In genomic region chr1:234458352-234459027, GRCh38 we compare ENCODE assay signal across 20 cellular contexts. TPM values are rescaled to one million over a fixed set of nuclear protein-coding genes. Genes with fewer than 3 reads are reported as not detected.
A peak's percentile ranks its signal among the peaks of the same experiment; 100 is the strongest.
DNase-seq lines count a peak whose midpoint lies in the region; ATAC-seq and TF ChIP-seq lines count a peak whose summit lies in the region.
"Had no signal": no experiment of that assay in that cellular context is flagged by ENCODE, and none has a peak within 500 bp of the region (broad histone marks: within the 10 kb centered on the region; RNA-seq: fewer than 3 reads in every experiment).

No MANE protein-coding gene starts in this region.

- CTCF ChIA-PET in HEK293 (lab: Yijun Ruan, JAX) (interaction anchor here (0.6 to 1.2 kb wide), 3 partner anchors 9 to 752 kb away, joined by 3 to 4 read pairs (median 3); no protein-coding TSS in a partner anchor), HEK293T (lab: Yijun Ruan, JAX) (interaction anchor here (0.6 to 0.7 kb wide), 2 partner anchors 148 to 635 kb away, joined by 3 read pairs; no protein-coding TSS in a partner anchor)

- peaks cover 41 to 73% of the 10 kb centered on the region in 2 experiments for H3K36me3 ChIP-seq in HEK293 (ENCODE audit: control insufficient read depth in 2 of 2, insufficient read depth in 1 of 2, low read length in 2 of 2)
- H3K36me3 ChIP-seq in mucosa of descending colon (ENCODE audit: low read depth) = no peaks in the 10 kb centered on the region

- intact Hi-C loops in mucosa of descending colon (cut with DNase I, micrococcal nuclease) = no loop called here

- H3K4me3 ChIP-seq in HEK293 (ENCODE audit: low read depth, low read length) = no peak overlapping the region
- H3K4me3 ChIP-seq in mucosa of descending colon = no peak overlapping the region
- H3K4me3 ChIP-seq: cardiac muscle cell, coronary artery, lower lobe of right lung had no signal

- ATAC-seq in mucosa of descending colon = peak; percentile 49
- ATAC-seq: activated CD4-positive, alpha-beta T cell treated with anti-CD3 and anti-CD28 coated beads for 36 hours; lower lobe of right lung had no signal

- H3K9me3 ChIP-seq in HEK293 (ENCODE audit: control insufficient read depth, insufficient read depth, low read depth, low read length) (no peaks in the 10 kb centered on the region), mucosa of descending colon (no peaks in the 10 kb centered on the region)
- H3K9me3 ChIP-seq: lower lobe of right lung had no signal

- TF ChIP-seq CTCF in HEK293 (tag by site-specific recombination; IDR thresholded peaks at IDR 0.05) (no peak), VCaP (conservative IDR thresholded peaks at IDR 0.05) (no peak), mucosa of descending colon (IDR thresholded peaks at IDR 0.05) (no peak)

- H3K4me1 ChIP-seq in HEK293 (ENCODE audit: control insufficient read depth, insufficient read depth, low read length) (peaks cover 11% of the 10 kb centered on the region), mucosa of descending colon (ENCODE audit: low read depth) (no peaks in the 10 kb centered on the region)
- H3K4me1 ChIP-seq: lower lobe of right lung, parathyroid adenoma had no signal

- DNase-seq in COLO829 (ENCODE audit: low spot score) = peak; percentile 31
- no peak for DNase-seq in mucosa of descending colon
- no peak for DNase-seq in NCI-H748 (lab: John Stamatoyannopoulos, UW; ENCODE audit: unreplicated experiment)
- DNase-seq in HEK293T (ENCODE audit: extremely low spot score) = no peak
- no peak for DNase-seq in putamen (ENCODE audit: low spot score)
- DNase-seq: activated CD4-positive, alpha-beta T cell treated with anti-CD3 and anti-CD28 coated beads for 36 hours; activated naive CD4-positive, alpha-beta T cell treated with anti-CD3 and anti-CD28 coated beads, Interleukin-2, amount 10 ng/mL, durations not matched to agents 7 days and 5 days; activated T-cell treated with anti-CD3 and anti-CD28 coated beads, Interleukin-2, amount 50 U/mL, for 48 hours; amygdala; CD4-positive, CD25-positive, alpha-beta regulatory T cell; HFFc6; lower lobe of right lung; MV-4-11; NCI-H187 treated with DMSO at 0.1 percent for 48 hours; NCI-H446 had no signal

- H3K27ac ChIP-seq in HEK293 (ENCODE audit: extremely low read depth, low read depth, low read length) (peak overlapping the region; percentile 68), VCaP (peak overlapping the region; percentile 67)
- H3K27ac ChIP-seq: cardiac muscle cell, coronary artery, lower lobe of right lung, parathyroid adenoma had no signal

- POLR2A ChIA-PET in HEK293 (lab: Yijun Ruan, JAX) = no interaction called here
- POLR2A ChIA-PET in HEK293T (lab: Yijun Ruan, JAX) = no interaction called here

TF ChIP-seq in HEK293, 187 proteins besides CTCF, POLR2A, EP300 and RAD21 (continues in another document):
- no peak for TF ChIP-seq ZNF518A (tag by site-specific recombination; conservative IDR thresholded peaks at IDR 0.05; ENCODE audit: low read depth)
- 0 out of 2 replicates have a peak, but pooled peaks have one; percentile 27 for TF ChIP-seq ZNF366 (tag by site-specific recombination; conservative IDR thresholded peaks at IDR 0.05)
- no peak for TF ChIP-seq ZNF776 (tag by site-specific recombination; IDR thresholded peaks at IDR 0.05; ENCODE audit: borderline replicate concordance)
- no peak for TF ChIP-seq ZNF560 (tag by site-specific recombination; IDR thresholded peaks at IDR 0.05; ENCODE audit: borderline replicate concordance)
- TF ChIP-seq PRDM1 (tag by site-specific recombination; IDR thresholded peaks at IDR 0.05) = peak; percentile 42; the same call in 1 of the 2 replicates
- no peak for TF ChIP-seq ZSCAN30 (tag by site-specific recombination; IDR thresholded peaks at IDR 0.05)
- peak; percentile 26; the same call in 1 of the 2 replicates for TF ChIP-seq GLIS2 (tag by site-specific recombination; IDR thresholded peaks at IDR 0.05)
- no peak for TF ChIP-seq ZBTB48 (tag by site-specific recombination; IDR thresholded peaks at IDR 0.05)
- TF ChIP-seq ZNF202 (tag by site-specific recombination; IDR thresholded peaks at IDR 0.05; ENCODE audit: borderline replicate concordance) = no peak

TF ChIP-seq in HEK293T, 16 proteins besides CTCF, POLR2A, EP300 and RAD21:
- TF ChIP-seq FOXM1 (IDR thresholded peaks at IDR 0.05; ENCODE audit: borderline replicate concordance) = no peak
- no peak for TF ChIP-seq CTBP1 (IDR thresholded peaks at IDR 0.05; ENCODE audit: borderline replicate concordance)
- no peak for TF ChIP-seq FOXA1 (IDR thresholded peaks at IDR 0.05)
- TF ChIP-seq L3MBTL2 (conservative IDR thresholded peaks at IDR 0.05) = no peak
- no peak for TF ChIP-seq SUZ12 (IDR thresholded peaks at IDR 0.05)
- no peak for TF ChIP-seq LEF1 (IDR thresholded peaks at IDR 0.05; ENCODE audit: borderline replicate concordance)
- TF ChIP-seq TARDBP (IDR thresholded peaks at IDR 0.05) = no peak
- TF ChIP-seq ELF4 (IDR thresholded peaks at IDR 0.05) = no peak
- TF ChIP-seq NFRKB (IDR thresholded peaks at IDR 0.05) = no peak
- no peak for TF ChIP-seq SP1 (IDR thresholded peaks at IDR 0.05)
- no peak for TF ChIP-seq PKNOX1 (IDR thresholded peaks at IDR 0.05)

RNA-seq across cellular contexts. Expression of gene TARBP1, which starts 20.5 kb away (rescaled TPM):
- 10 to 100 TPM; 16.2 to 29.5 (median 23.5) TPM for total RNA-seq in mucosa of descending colon
